ENCODE assay signal across 8 cellular contexts in genomic region chr10:79067241-79068202, GRCh38. TPM values are rescaled to one million over a fixed set of nuclear protein-coding genes. Genes with fewer than 3 reads are reported as not detected.
DNase-seq lines count a peak whose midpoint lies in the region; ATAC-seq and TF ChIP-seq lines count a peak whose summit lies in the region.

No MANE protein-coding gene starts in this region.

- H3K36me3 ChIP-seq in psoas muscle (ENCODE audit: insufficient read depth in 1 of 2, low read depth in 1 of 2): no peaks in the 10 kb centered on the region

- DNase-seq in GM04503 (ENCODE audit: low read depth) (peak; percentile 57), NCI-H1105 (lab: John Stamatoyannopoulos, UW) (peak; percentile 66), T1000 (lab: John Stamatoyannopoulos, UW) (peak; percentile 78), astrocyte of the cerebellum (ENCODE audit: low read depth) (peak; percentile 84), hepatic stellate cell (ENCODE audit: low spot score) (peak; percentile 92), psoas muscle (peak; percentile 93 to 94), ureter (ENCODE audit: low spot score) (peak; percentile 94)

- ATAC-seq in psoas muscle (peak; percentile 34 to 55 (median 46)), GM19463 (IDR thresholded peaks at IDR 0.05; ENCODE audit: unreplicated experiment) (no peak)

- TF ChIP-seq CTCF in astrocyte of the cerebellum (IDR thresholded peaks at IDR 0.05; ENCODE audit: low read depth, low read length, missing control alignments) (peak; percentile 43), psoas muscle (IDR thresholded peaks at IDR 0.05) (no peak)

- no peaks in the 10 kb centered on the region for H3K9me3 ChIP-seq in psoas muscle

- no peaks in the 10 kb centered on the region for H3K27me3 ChIP-seq in psoas muscle (ENCODE audit: insufficient read depth in 3 of 3, low read length in 2 of 3)

- WGBS in psoas muscle, 3 donors: 1 to 2% (median 1%) methylated on average over 63 to 80 of the region's 81 CpGs

- peak overlapping the region; percentile 97 for H3K27ac ChIP-seq in psoas muscle

- intact Hi-C loops in psoas muscle (cut with DNase I): loop anchor here (1.0 to 10.0 kb wide), 5 partner anchors 44 to 1023 kb away; no protein-coding TSS in a partner anchor

- in situ Hi-C loops in astrocyte of the cerebellum (cut with HindIII; ENCODE audit: low sequenced_read_pairs): no loop called here

- H3K4me3 ChIP-seq in astrocyte of the cerebellum (ENCODE audit: low read depth, low read length) (peak overlapping the region; percentile 98), psoas muscle (peak overlapping the region; percentile 94)

- peaks cover 17% of the 10 kb centered on the region for H3K4me1 ChIP-seq in psoas muscle

RNA-seq across cellular contexts. Expression of gene ZMIZ1, which starts 1.2 kb away (rescaled TPM):
- total RNA-seq in psoas muscle: 10 to 100 TPM; 30.0 to 37.6 (median 35.4) TPM
- 10 to 100 TPM; 10.4 to 24.3 (median 22.0) TPM for polyA plus RNA-seq in psoas muscle
- 107 TPM for total RNA-seq in ureter
